Comparison of ENCODE assay signal across 8 cellular contexts in the genomic region with DNA sequence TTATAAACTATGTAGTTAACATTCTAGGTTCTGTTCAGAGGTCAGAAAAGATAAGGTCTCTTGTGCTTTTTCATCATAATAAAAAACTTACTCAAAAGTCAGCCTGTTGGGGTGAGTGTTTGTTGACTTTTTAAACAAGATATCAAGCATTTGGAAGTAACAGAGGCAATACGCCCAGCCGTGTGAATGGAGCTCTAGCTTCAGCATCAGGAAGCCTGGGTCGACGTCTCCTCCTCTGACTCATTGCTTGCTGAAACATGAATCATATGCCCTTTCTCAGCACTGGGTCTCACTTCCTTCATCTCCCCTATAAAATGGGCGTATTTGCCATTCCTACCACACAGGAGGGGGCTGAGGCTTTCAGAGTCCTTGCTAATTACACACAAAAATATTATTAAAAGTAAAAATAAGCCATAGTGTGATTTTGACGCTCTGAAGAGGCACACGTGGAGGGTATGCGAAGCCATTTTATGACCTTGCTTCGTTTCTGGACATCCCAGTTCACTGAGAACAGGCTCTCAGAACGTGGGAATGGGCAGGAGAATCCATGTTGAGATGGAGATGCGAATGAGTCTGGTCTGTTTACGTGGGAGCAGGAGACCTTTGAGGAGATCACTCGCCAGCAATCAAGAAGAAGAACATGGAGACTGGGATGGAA.
A peak's percentile ranks its signal among the peaks of the same experiment; 100 is the strongest.
DNase-seq lines count a peak whose midpoint lies in the region; ATAC-seq and TF ChIP-seq lines count a peak whose summit lies in the region.

No MANE protein-coding gene starts in this region.

- no peak overlapping the region for H2BK12ac ChIP-seq in trophoblast cell (ENCODE audit: low read length)

- H3K79me2 ChIP-seq in trophoblast cell (ENCODE audit: control insufficient read depth, insufficient read depth, low read length, poor library complexity), result no peaks in the 10 kb centered on the region

- no peak overlapping the region for H2AK5ac ChIP-seq in trophoblast cell (ENCODE audit: low read length)

- no peak overlapping the region for H3K4me3 ChIP-seq in trophoblast cell (ENCODE audit: low read depth, low read length)

- no peaks in the 10 kb centered on the region for H3K4me1 Mint-ChIP-seq in immature natural killer cell

- no peak overlapping the region for H4K12ac ChIP-seq in trophoblast cell (ENCODE audit: low read depth, low read length)

- ATAC-seq in SK-N-SH treated with all-trans-retinoic acid at 6 μM for 48 hours (peak; percentile 36), GM21515 (IDR thresholded peaks at IDR 0.05; ENCODE audit: unreplicated experiment) (no peak), GM19455 (IDR thresholded peaks at IDR 0.05; ENCODE audit: unreplicated experiment) (no peak)

- no peak overlapping the region for H3K14ac ChIP-seq in trophoblast cell (ENCODE audit: low read length)

- H3K27ac ChIP-seq in epithelial cell of prostate (peak overlapping the region; percentile 90), trophoblast cell (ENCODE audit: low read depth, low read length) (no peak overlapping the region)

- H3K9me3 ChIP-seq in trophoblast cell (ENCODE audit: insufficient read depth, low read depth, low read length), result no peaks in the 10 kb centered on the region

- H3K4me3 Mint-ChIP-seq in immature natural killer cell, result no peak overlapping the region

- H3K36me3 Mint-ChIP-seq in immature natural killer cell, result no peaks in the 10 kb centered on the region

- H4K91ac ChIP-seq in trophoblast cell (ENCODE audit: low read depth, low read length), result peak overlapping the region; percentile 24

- peak; percentile 99 for DNase-seq in EH (ENCODE audit: low read depth)
- DNase-seq in epithelial cell of prostate (ENCODE audit: low read depth, low spot score), result peak; percentile 78
- DNase-seq in trophoblast cell, result peak in 1 of 2 donors; percentile 54
- no peak for DNase-seq in immature natural killer cell
- no peak for DNase-seq in NCI-H748 treated with DMSO at 0.1 percent for 48 hours (lab: John Stamatoyannopoulos, UW)

- H2BK120ac ChIP-seq in trophoblast cell (ENCODE audit: insufficient read depth, low read length, poor library complexity), result no peak overlapping the region

- H4K8ac ChIP-seq in trophoblast cell (ENCODE audit: low read depth, low read length), result no peak overlapping the region

- WGBS in trophoblast cell (ENCODE audit: extremely low coverage, insufficient coverage, insufficient read length), result no CpG with 5 or more reads among the region's 13 CpGs

- no peak overlapping the region for H3K18ac ChIP-seq in trophoblast cell (ENCODE audit: low read length)

- H3K36me3 ChIP-seq in trophoblast cell (ENCODE audit: control insufficient read depth in 1 of 2, insufficient read depth in 2 of 2, low read length in 2 of 2), result no peaks in the 10 kb centered on the region

- H3K4ac ChIP-seq in trophoblast cell (ENCODE audit: low read depth, low read length), result no peak overlapping the region

- peaks cover 6% of the 10 kb centered on the region for H3K79me1 ChIP-seq in trophoblast cell (ENCODE audit: low read length)

- no peak overlapping the region for H2BK5ac ChIP-seq in trophoblast cell (ENCODE audit: low read depth, low read length, poor library complexity)

- H3K4me1 ChIP-seq in trophoblast cell (ENCODE audit: control insufficient read depth in 1 of 2, insufficient read depth in 2 of 2, low read length in 2 of 2), result peaks cover 6 to 10% of the 10 kb centered on the region in 2 experiments

- H3K9me3 Mint-ChIP-seq in immature natural killer cell, result no peaks in the 10 kb centered on the region

- no peak overlapping the region for H3K4me2 ChIP-seq in trophoblast cell (ENCODE audit: low read length)

- no peak overlapping the region for H3K9ac ChIP-seq in trophoblast cell (ENCODE audit: low read length)

- H3K27me3 Mint-ChIP-seq in immature natural killer cell (ENCODE audit: low read depth in 3 of 3), result peaks cover 2 to 8% (median 3%) of the 10 kb centered on the region in 3 donors

- no peak overlapping the region for H3K23ac ChIP-seq in trophoblast cell (ENCODE audit: low read length)

- no peaks in the 10 kb centered on the region for H3K27me3 ChIP-seq in trophoblast cell (ENCODE audit: insufficient read depth, low read length)

- H3K27ac Mint-ChIP-seq in immature natural killer cell, result no peak overlapping the region

- no peak overlapping the region for H2AFZ ChIP-seq in trophoblast cell (ENCODE audit: insufficient read depth, low read length, poor library complexity)

TF ChIP-seq in SK-N-SH treated with all-trans-retinoic acid at 6 μM for 48 hours, 23 proteins besides CTCF, POLR2A, EP300 and RAD21:
- TF ChIP-seq, protein P1, sequence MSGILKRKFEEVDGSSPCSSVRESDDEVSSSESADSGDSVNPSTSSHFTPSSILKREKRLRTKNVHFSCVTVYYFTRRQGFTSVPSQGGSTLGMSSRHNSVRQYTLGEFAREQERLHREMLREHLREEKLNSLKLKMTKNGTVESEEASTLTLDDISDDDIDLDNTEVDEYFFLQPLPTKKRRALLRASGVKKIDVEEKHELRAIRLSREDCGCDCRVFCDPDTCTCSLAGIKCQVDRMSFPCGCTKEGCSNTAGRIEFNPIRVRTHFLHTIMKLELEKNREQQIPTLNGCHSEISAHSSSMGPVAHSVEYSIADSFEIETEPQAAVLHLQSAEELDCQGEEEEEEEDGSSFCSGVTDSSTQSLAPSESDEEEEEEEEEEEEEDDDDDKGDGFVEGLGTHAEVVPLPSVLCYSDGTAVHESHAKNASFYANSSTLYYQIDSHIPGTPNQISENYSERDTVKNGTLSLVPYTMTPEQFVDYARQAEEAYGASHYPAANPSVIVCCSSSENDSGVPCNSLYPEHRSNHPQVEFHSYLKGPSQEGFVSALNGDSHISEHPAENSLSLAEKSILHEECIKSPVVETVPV (CRISPR knock-in tag; IDR thresholded peaks at IDR 0.05), result no peak
- TF ChIP-seq CSDC2 (CRISPR knock-in tag; IDR thresholded peaks at IDR 0.05) (no peak), ISL1 (CRISPR knock-in tag; IDR thresholded peaks at IDR 0.05) (no peak)

Comparison
In these comparisons a context has a peak if more than half of its experiments do, and no peak if none do; other contexts are left out.
1. DNase-seq: peak in EH (single experiment) and epithelial cell of prostate (single experiment); none in immature natural killer cell (0 of 3) and NCI-H748 treated with DMSO at 0.1 percent for 48 hours (single experiment).